In the genomic region with DNA sequence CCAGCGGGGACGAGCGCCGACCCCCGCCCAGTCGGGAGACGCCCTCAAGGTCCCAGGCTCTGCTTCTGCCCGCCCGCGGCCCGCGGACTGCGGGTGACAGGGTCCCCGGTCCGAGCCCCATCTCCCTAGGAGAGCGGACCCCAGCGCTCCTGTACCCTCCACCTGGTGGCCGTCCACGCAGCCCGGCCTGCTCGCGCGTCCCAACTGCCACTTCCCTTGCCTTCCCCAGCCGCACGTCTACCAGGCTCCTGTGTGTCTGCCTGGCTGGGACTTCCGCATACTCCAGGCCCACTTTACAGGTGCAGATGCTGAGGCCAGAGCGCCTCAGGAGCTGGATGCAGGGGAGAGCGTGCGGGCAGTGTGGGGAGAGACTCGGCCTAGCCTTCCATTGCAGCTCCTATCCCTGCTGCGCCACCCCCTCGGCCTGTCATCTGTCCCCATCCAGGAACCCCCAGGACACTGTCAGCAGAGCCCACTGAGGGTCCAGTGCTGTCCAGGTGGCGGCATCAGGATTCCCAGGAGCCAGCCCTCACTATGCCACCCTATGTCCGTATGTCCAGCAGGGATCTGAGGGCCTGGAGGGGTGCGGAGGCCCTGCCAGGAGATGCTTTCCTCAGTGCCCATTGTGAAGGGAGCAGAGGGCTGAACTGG, we compare ENCODE assay signal across 8 cellular contexts. TPM values are rescaled to one million over a fixed set of nuclear protein-coding genes. Genes with fewer than 3 reads are reported as not detected.
DNase-seq lines count a peak whose midpoint lies in the region; TF ChIP-seq lines count a peak whose summit lies in the region.

No MANE protein-coding gene starts in this region.

- peak overlapping the region in 3 of 6 donors; percentile 55 to 66 (median 57) for H3K27ac Mint-ChIP-seq in immature natural killer cell

- POLR2A ChIA-PET in HEK293T (lab: Yijun Ruan, JAX) = interaction anchor here (1.0 kb wide), 1 partner anchor 9 kb away, joined by 3 read pairs; no protein-coding TSS in a partner anchor

- peaks cover 2 to 6% of the 10 kb centered on the region in 2 donors for H3K4me1 Mint-ChIP-seq in immature natural killer cell

- no peak for TF ChIP-seq CTCF in MM.1S (IDR thresholded peaks at IDR 0.05; ENCODE audit: low read length)

- no peak overlapping the region for H3K27ac ChIP-seq in stomach smooth muscle (ENCODE audit: low read length)
- H3K27ac ChIP-seq in MM.1S (ENCODE audit: low read length) = no peak overlapping the region

- H3K27me3 ChIP-seq in adipocyte (replicated peaks; ENCODE audit: control insufficient read depth, insufficient read depth, low read length) = no peaks in the 10 kb centered on the region
- H3K27me3 ChIP-seq in stomach smooth muscle (ENCODE audit: control insufficient read depth in 1 of 2, insufficient read depth in 2 of 2, low read length in 2 of 2) = no peaks in the 10 kb centered on the region
- H3K27me3 ChIP-seq in MM.1S (replicated peaks; ENCODE audit: insufficient read depth, low read length) = no peaks in the 10 kb centered on the region

- peaks cover 1 to 5% (median 3%) of the 10 kb centered on the region in 3 donors for H3K27me3 Mint-ChIP-seq in immature natural killer cell (ENCODE audit: low read depth in 3 of 3)

- no peaks in the 10 kb centered on the region for H3K36me3 ChIP-seq in adipocyte (ENCODE audit: control insufficient read depth, insufficient read depth, low read length, severe bottlenecking)
- no peaks in the 10 kb centered on the region for H3K36me3 ChIP-seq in stomach smooth muscle (ENCODE audit: control insufficient read depth in 2 of 2, insufficient read depth in 2 of 2, low read length in 2 of 2)
- H3K36me3 ChIP-seq in MM.1S (replicated peaks; ENCODE audit: insufficient read depth, low read length) = no peaks in the 10 kb centered on the region

- no peaks in the 10 kb centered on the region for H3K79me2 ChIP-seq in MM.1S (ENCODE audit: low read length)

- H3K9me3 ChIP-seq in adipocyte (ENCODE audit: control insufficient read depth, low read length) (no peaks in the 10 kb centered on the region), stomach smooth muscle (ENCODE audit: control insufficient read depth in 2 of 2, low read length in 2 of 2) (no peaks in the 10 kb centered on the region), MM.1S (replicated peaks; ENCODE audit: insufficient read depth, low read length) (no peaks in the 10 kb centered on the region)

- H3K36me3 Mint-ChIP-seq in immature natural killer cell = no peaks in the 10 kb centered on the region

- CTCF ChIA-PET in HEK293T (lab: Yijun Ruan, JAX) = interaction anchor here (0.6 to 1.7 kb wide), 2 partner anchors 67 to 79 kb away, joined by 3 to 7 read pairs; no protein-coding TSS in a partner anchor

- H3K4me1 ChIP-seq in adipocyte (ENCODE audit: control insufficient read depth, insufficient read depth, low read length) (peaks cover 5% of the 10 kb centered on the region), stomach smooth muscle (ENCODE audit: control insufficient read depth, insufficient read depth, low read length) (peaks cover 14% of the 10 kb centered on the region), MM.1S (ENCODE audit: low read length) (no peaks in the 10 kb centered on the region)

- DNase-seq in 8988T (peak; percentile 63), HEK293T (ENCODE audit: extremely low spot score) (no peak), adipocyte (ENCODE audit: low read depth) (no peak), immature natural killer cell (no peak), NCI-H1092 treated with DMSO at 0.1 percent for 48 hours (lab: John Stamatoyannopoulos, UW) (no peak), HCEC 1CT (no peak), MM.1S (no peak)

- H2AFZ ChIP-seq in MM.1S (ENCODE audit: low read length) = no peak overlapping the region

- no peaks in the 10 kb centered on the region for H4K20me1 ChIP-seq in MM.1S (ENCODE audit: insufficient read depth, low read length)

- H3K4me3 ChIP-seq in adipocyte (ENCODE audit: low read length) (peak overlapping the region; percentile 81), stomach smooth muscle (ENCODE audit: low read length in 2 of 2) (peak overlapping the region; percentile 60 to 75), MM.1S (ENCODE audit: low read length) (no peak overlapping the region)

- H3K4me3 Mint-ChIP-seq in immature natural killer cell = peak overlapping the region; percentile 73 to 84 (median 78)

- no peaks in the 10 kb centered on the region for H3K9me2 ChIP-seq in MM.1S (replicated peaks; ENCODE audit: insufficient read depth, low read length)

- peak overlapping the region; percentile 83 for H3K9ac ChIP-seq in adipocyte (ENCODE audit: low read length)
- peak overlapping the region; percentile 60 to 72 for H3K9ac ChIP-seq in stomach smooth muscle (ENCODE audit: low read length in 2 of 2)
- no peak overlapping the region for H3K9ac ChIP-seq in MM.1S (ENCODE audit: low read length)

- no peaks in the 10 kb centered on the region for H3F3A ChIP-seq in MM.1S (ENCODE audit: insufficient read depth, low read length)

- no peak overlapping the region for H3K4me2 ChIP-seq in MM.1S (ENCODE audit: low read depth, low read length)

- H3K9me3 Mint-ChIP-seq in immature natural killer cell = no peaks in the 10 kb centered on the region

TF ChIP-seq in HEK293T, 16 proteins besides CTCF, POLR2A, EP300 and RAD21:
- TF ChIP-seq FOXK2 (IDR thresholded peaks at IDR 0.05) (no peak), ZNF384 (IDR thresholded peaks at IDR 0.05) (no peak), HDGF (IDR thresholded peaks at IDR 0.05; ENCODE audit: borderline replicate concordance) (peak; percentile 52; the same call in 1 of the 2 replicates)

RNA-seq across cellular contexts. Expression of a gene that starts 8.0 kb away (rescaled TPM):
- 1 to 10 TPM in 1 of 3 donors, under 1 TPM in 2; 0.22 to 2.1 (median 0.44) TPM for polyA plus RNA-seq in immature natural killer cell
